ENCODE assay signal across 8 cellular contexts in genomic region chr1:24391882-24392603, GRCh38. TPM values are rescaled to one million over a fixed set of nuclear protein-coding genes. Genes with fewer than 3 reads are reported as not detected.
DNase-seq lines count a peak whose midpoint lies in the region; TF ChIP-seq lines count a peak whose summit lies in the region.

No MANE protein-coding gene starts in this region.

- DNase-seq in H7 = peak; percentile 75
- peak; percentile 64 for DNase-seq in M059J (ENCODE audit: low read depth)
- peak in 4 of 5 donors; percentile 40 to 70 (median 52) for DNase-seq in T-helper 1 cell
- peak; percentile 78 for DNase-seq in astrocyte of the hippocampus (ENCODE audit: low read depth, low spot score)
- peak; percentile 76 for DNase-seq in iPS-NIHi11 (ENCODE audit: low spot score)
- DNase-seq in stimulated activated CD4-positive, alpha-beta T cell treated with anti-CD3 and anti-CD28 coated beads, Interleukin-12 subunit alpha, Interleukin-12 subunit beta, amount 100 ng/mL, for 4 hours = peak; percentile 62
- no peak for DNase-seq in posterior vena cava (ENCODE audit: low spot score)

- peaks cover 1% of the 10 kb centered on the region; the same call in 1 of the 2 replicates for H3K36me3 ChIP-seq in H7 (replicated peaks; ENCODE audit: control insufficient read depth, insufficient read depth, low read length)

- no peak overlapping the region for H3K4me3 ChIP-seq in H7 (ENCODE audit: insufficient read depth, low read depth, low read length)

- peak; percentile 91 for TF ChIP-seq CTCF in GM12873 (IDR thresholded peaks at IDR 0.05; ENCODE audit: insufficient read depth, low read depth, low read length, missing control alignments)

- no peaks in the 10 kb centered on the region for H3K27me3 ChIP-seq in H7 (ENCODE audit: control insufficient read depth, insufficient read depth, low read length)

- intact Hi-C loops in posterior vena cava (cut with DNase I) = loop anchor here (2.0 to 5.0 kb wide), 2 partner anchors 190 to 191 kb away; no protein-coding TSS in a partner anchor

RNA-seq across cellular contexts. Expression of gene STPG1, which starts 21.5 kb away (rescaled TPM):
- 13.8 and 18.7 TPM in 2 replicates for total RNA-seq in H7 (2014; rRNA removed; shearing (Covaris generic))
- total RNA-seq in M059J (2014; rRNA removed; shearing (Covaris generic)) = 3.7 and 8.3 TPM in 2 replicates
- total RNA-seq in posterior vena cava = 1 to 10 TPM; 2.1 to 2.9 TPM

RNA-seq across cellular contexts. Expression of gene NIPAL3, which starts 23.6 kb away (rescaled TPM):
- total RNA-seq in H7 (2014; rRNA removed; shearing (Covaris generic)) = 8.9 and 21.9 TPM in 2 replicates
- total RNA-seq in M059J (2014; rRNA removed; shearing (Covaris generic)) = 39.6 and 45.0 TPM in 2 replicates
- total RNA-seq in posterior vena cava = 1 to 10 TPM; 7.5 to 8.7 TPM
